Comparison of ENCODE assay signal across 8 cellular contexts in the genomic region with DNA sequence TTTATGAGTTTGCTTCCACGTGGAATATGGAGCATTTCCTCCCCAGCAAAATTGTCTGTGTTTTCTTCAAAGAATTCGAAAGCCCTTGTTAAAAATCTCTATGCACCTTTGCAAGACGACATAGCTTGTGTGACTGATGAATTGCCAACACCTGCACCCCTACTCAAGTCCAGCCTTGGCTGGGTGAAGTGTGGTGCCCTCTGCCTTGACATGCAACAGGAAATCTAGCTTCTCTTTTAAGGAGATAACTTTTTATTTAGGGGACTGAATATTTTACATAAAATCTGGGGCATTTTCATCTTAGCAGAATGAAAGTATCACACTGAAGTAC. TPM values are rescaled to one million over a fixed set of nuclear protein-coding genes. Genes with fewer than 3 reads are reported as not detected.
DNase-seq lines count a peak whose midpoint lies in the region; ATAC-seq and TF ChIP-seq lines count a peak whose summit lies in the region.

No MANE protein-coding gene starts in this region.

- peak overlapping the region; percentile 92 for H3K27ac ChIP-seq in BLaER1
- H3K27ac ChIP-seq in HUES64 (ENCODE audit: low read depth, low read length): peak overlapping the region; percentile 92
- peak overlapping the region; percentile 94 for H3K27ac ChIP-seq in brain microvascular endothelial cell
- peak overlapping the region; percentile 89 to 97 for H3K27ac ChIP-seq in lung (ENCODE audit: low read depth in 1 of 2, low read length in 1 of 2)
- H3K27ac ChIP-seq in vagina: peak overlapping the region; percentile 96

- H3K4me3 ChIP-seq in BLaER1 (peak overlapping the region; percentile 83), HUES64 (ENCODE audit: low read length) (peak overlapping the region; percentile 94), brain microvascular endothelial cell (ENCODE audit: low read depth, low read length) (peak overlapping the region; percentile 87), lung (peak overlapping the region; percentile 73), vagina (peak overlapping the region; percentile 78 to 95)

- peak overlapping the region; percentile 90 for H3K9ac ChIP-seq in BLaER1
- H3K9ac ChIP-seq in HUES64 (ENCODE audit: low read depth, low read length): peak overlapping the region; percentile 93

- DNase-seq in brain microvascular endothelial cell (no peak), lung (ENCODE audit: low spot score) (no peak), vagina (ENCODE audit: extremely low spot score in 2 of 2) (no peak), NCI-H1930 (lab: John Stamatoyannopoulos, UW) (no peak)

- H3K4me1 ChIP-seq in BLaER1 (peaks cover 27% of the 10 kb centered on the region), HUES64 (ENCODE audit: insufficient read depth, low read length) (peaks cover 37% of the 10 kb centered on the region), lung (ENCODE audit: control insufficient read depth in 2 of 2, insufficient read depth in 2 of 2, low read length in 2 of 2) (peaks cover 3 to 15% of the 10 kb centered on the region in 2 donors), vagina (peaks cover 44% of the 10 kb centered on the region)

- 2% methylated on average over 3 of the region's 3 CpGs for WGBS in HUES64
- WGBS in lung, 2 donors: 1% methylated on average over 3 of the region's 3 CpGs

- in situ Hi-C loops in brain microvascular endothelial cell (cut with HindIII; ENCODE audit: low pct_ligation_motif_present, low sequenced_read_pairs): no loop called here

- H3K27me3 ChIP-seq in BLaER1 (peaks cover 13% of the 10 kb centered on the region), HUES64 (ENCODE audit: insufficient read depth, low read length) (peaks cover 8% of the 10 kb centered on the region), brain microvascular endothelial cell (replicated peaks) (no peaks in the 10 kb centered on the region), lung (ENCODE audit: control insufficient read depth, insufficient read depth) (no peaks in the 10 kb centered on the region), vagina (no peaks in the 10 kb centered on the region)

- no peak for ATAC-seq in lung (ENCODE audit: insufficient read depth, low FRiP score)
- ATAC-seq in GM19395 (IDR thresholded peaks at IDR 0.05; ENCODE audit: unreplicated experiment): no peak
- ATAC-seq in HG02798 (IDR thresholded peaks at IDR 0.05; ENCODE audit: poor library complexity, unreplicated experiment): no peak

- TF ChIP-seq POLR2A in vagina (IDR thresholded peaks at IDR 0.05): no peak

- H3K9me3 ChIP-seq in BLaER1: no peaks in the 10 kb centered on the region
- H3K9me3 ChIP-seq in HUES64 (ENCODE audit: insufficient read depth, low read depth, low read length): no peaks in the 10 kb centered on the region
- no peaks in the 10 kb centered on the region for H3K9me3 ChIP-seq in lung (ENCODE audit: control insufficient read depth in 2 of 2, insufficient read depth in 1 of 2, low read length in 1 of 2)
- H3K9me3 ChIP-seq in vagina: no peaks in the 10 kb centered on the region

- peak overlapping the region; percentile 88 for H3K4me2 ChIP-seq in BLaER1

- no peak for TF ChIP-seq CTCF in brain microvascular endothelial cell (IDR thresholded peaks at IDR 0.05; ENCODE audit: low read depth, low read length, missing control alignments)
- TF ChIP-seq CTCF in lung (IDR thresholded peaks at IDR 0.05; ENCODE audit: control extremely low read depth, extremely low read depth): no peak
- TF ChIP-seq CTCF in vagina (IDR thresholded peaks at IDR 0.05): no peak

- peaks cover 45% of the 10 kb centered on the region for H4K20me1 ChIP-seq in BLaER1

- H3K36me3 ChIP-seq in BLaER1 (no peaks in the 10 kb centered on the region), HUES64 (ENCODE audit: insufficient read depth, low read length) (no peaks in the 10 kb centered on the region), brain microvascular endothelial cell (replicated peaks) (peaks cover 2% of the 10 kb centered on the region), lung (ENCODE audit: control insufficient read depth in 2 of 2, insufficient read depth in 2 of 2, low read length in 2 of 2) (no peaks in the 10 kb centered on the region), vagina (no peaks in the 10 kb centered on the region)

- intact Hi-C loops in vagina (cut with DNase I): no loop called here

RNA-seq across cellular contexts. Expression of a gene that starts 0.6 kb away (rescaled TPM):
- polyA plus RNA-seq in HUES64 (2013, experiment 1 of 2): 35.3 TPM
- polyA plus RNA-seq in HUES64 (2013, experiment 2 of 2): 40.3 TPM
- total RNA-seq in lung (10 to 100 TPM; 32.9 to 63.9 TPM), vagina (49.4 TPM)
- 10 to 100 TPM; 12.7 to 13.9 TPM for polyA plus RNA-seq in lung

RNA-seq across cellular contexts. Expression of a gene that starts 1.4 kb away (rescaled TPM):
- polyA plus RNA-seq in HUES64 (2013, experiment 1 of 2): 13.5 TPM
- 14.1 TPM for polyA plus RNA-seq in HUES64 (2013, experiment 2 of 2)
- total RNA-seq in lung: 100 to 1,000 TPM in 1 of 2 donors, 10 to 100 TPM in 1; 71.6 to 147 TPM
- polyA plus RNA-seq in lung: 1 to 10 TPM; 8.6 to 8.8 TPM
- 27.7 TPM for total RNA-seq in vagina
